ENCODE assay signal across 1 cellular context in genomic region chr1:109782514-109782913, GRCh38.
TF ChIP-seq lines count a peak whose summit lies in the region.

No MANE protein-coding gene starts in this region.

TF ChIP-seq in H1, 55 proteins besides CTCF, POLR2A, EP300 and RAD21:
- TF ChIP-seq NRF1 (IDR thresholded peaks at IDR 0.05; ENCODE audit: low read depth, low read length) (no peak), TCF12 (IDR thresholded peaks at IDR 0.05; ENCODE audit: low read depth, low read length) (peak; percentile 79; the same call in 1 of the 2 replicates)
TF ChIP-seq in H1: peak in this region for 1.
